ENCODE assay signal across 8 cellular contexts in genomic region chr13:30306762-30307193, GRCh38. TPM values are rescaled to one million over a fixed set of nuclear protein-coding genes. Genes with fewer than 3 reads are reported as not detected.
DNase-seq lines count a peak whose midpoint lies in the region; ATAC-seq and TF ChIP-seq lines count a peak whose summit lies in the region.

No MANE protein-coding gene starts in this region.

- no peaks in the 10 kb centered on the region for H3K27me3 ChIP-seq in BJ (ENCODE audit: control insufficient read depth, insufficient read depth, low read length)

- no peak for TF ChIP-seq CTCF in BJ (IDR thresholded peaks at IDR 0.05; ENCODE audit: insufficient read depth, low read depth, low read length)

- no peaks in the 10 kb centered on the region for H3K36me3 ChIP-seq in BJ (ENCODE audit: control insufficient read depth, insufficient read depth, low read length)

- CTCF ChIA-PET in BJ (lab: Yijun Ruan, JAX), result interaction anchor here (0.8 to 2.4 kb wide), 7 partner anchors 11 to 559 kb away, joined by 3 to 11 read pairs (median 3); no protein-coding TSS in a partner anchor

- peak overlapping the region; percentile 75 for H3K4me3 ChIP-seq in BJ (ENCODE audit: low read depth, low read length)

- peak; percentile 87 for ATAC-seq in GM19324 (IDR thresholded peaks at IDR 0.05; ENCODE audit: low FRiP score, unreplicated experiment)
- peak; percentile 76 for ATAC-seq in HG03457 (IDR thresholded peaks at IDR 0.05; ENCODE audit: unreplicated experiment)

- POLR2A ChIA-PET in BJ (lab: Charles Lee), result interaction anchor here (0.6 to 0.8 kb wide), 2 partner anchors 341 to 456 kb away, joined by 3 read pairs; partner anchors contain the start of gene UBL3

- peak overlapping the region; percentile 88 for H3K27ac ChIP-seq in cingulate gyrus (ENCODE audit: low read depth, low read length)

- DNase-seq in BJ (ENCODE audit: low read depth) (peak; percentile 44), NCI-H524 (lab: John Stamatoyannopoulos, UW) (peak; percentile 98 to 99), kidney tubule cell (ENCODE audit: low spot score) (peak; percentile 91)
- peak; percentile 86 to 92 for DNase-seq in activated CD4-positive, alpha-beta T cell treated with anti-CD3 and anti-CD28 coated beads for 4 hours
- peak; percentile 71 to 84 for DNase-seq in stimulated activated CD4-positive, alpha-beta T cell treated with anti-CD3 and anti-CD28 coated beads, Interleukin-1b, Interleukin-23, amount 100 ng/mL, for 1 hour (ENCODE audit: low read depth in 2 of 2)

RNA-seq across cellular contexts. Expression of gene KATNAL1, which starts 0.6 kb away (rescaled TPM):
- polyA plus RNA-seq in BJ (2011; rRNA removed), result 9.1 and 17.0 TPM in 2 replicates
- polyA minus RNA-seq in BJ (2011; rRNA and poly(A)+ RNA removed), result 12.5 and 14.5 TPM in 2 replicates

Comparison
In these comparisons a context has a peak if more than half of its experiments do, and no peak if none do; other contexts are left out.
1. Peak in every context shown above with its lines: DNase-seq, ATAC-seq, H3K4me3 ChIP-seq and H3K27ac ChIP-seq.
2. DNase-seq: peak in every context shown above with its lines; median percentile 98 in NCI-H524; 91 in kidney tubule cell; 89 in activated CD4-positive, alpha-beta T cell treated with anti-CD3 and anti-CD28 coated beads for 4 hours; 78 in stimulated activated CD4-positive, alpha-beta T cell treated with anti-CD3 and anti-CD28 coated beads, Interleukin-1b, Interleukin-23, amount 100 ng/mL, for 1 hour; 44 in BJ.